Comparison of ENCODE assay signal across 28 cellular contexts in genomic region chr2:173216055-173216454, GRCh38.
"Had no signal": no experiment of that assay in that cellular context is flagged by ENCODE, and none has a peak within 500 bp of the region (broad histone marks: within the 10 kb centered on the region; RNA-seq: fewer than 3 reads in every experiment).

No MANE protein-coding gene starts in this region.

- H3K9me3 ChIP-seq: esophagus squamous epithelium, left lung, mucosa of descending colon, ovary, right atrium auricular region, stomach, tibial nerve, vagina had no signal

- H3K27me3 Mint-ChIP-seq: activated CD4-positive, alpha-beta T cell treated with anti-CD3 and anti-CD28 coated beads, Interleukin-2, amount 10 ng/mL, durations not matched to agents 24 days and 14 days; progenitor cell of endocrine pancreas; stimulated activated naive B cell treated with anti-CD40 and anti-IgM and Interleukin-4, amounts not matched to agents 10 μg/mL and 1 μg/mL and 100 μg/mL, for 72 hours had no signal

- H3K27me3 ChIP-seq: esophagus squamous epithelium, left lung, ovary, right atrium auricular region, stomach, tibial nerve, vagina had no signal

- H3K4me3 Mint-ChIP-seq: activated CD4-positive, alpha-beta memory T cell treated with anti-CD3 and anti-CD28 coated beads for 36 hours; activated CD4-positive, alpha-beta T cell treated with anti-CD3 and anti-CD28 coated beads, Interleukin-2, amount 10 ng/mL, durations not matched to agents 24 days and 14 days; activated naive CD4-positive, alpha-beta T cell treated with anti-CD3 and anti-CD28 coated beads, Interleukin-2, amount 10 ng/mL, durations not matched to agents 7 days and 5 days; activated T-helper 1 cell treated with anti-CD3 and anti-CD28 coated beads, Interleukin-12 subunit alpha, Interleukin-12 subunit beta, Interleukin-2, Interleukin-4 antibody, amounts not matched to agents 30 ng/mL and 10 ng/mL and 1 ng/mL, durations not matched to agents 14 hours and 24 hours and 36 hours; stimulated activated naive B cell treated with anti-CD40 and anti-IgM and Interleukin-4, amounts not matched to agents 10 μg/mL and 1 μg/mL and 100 μg/mL, for 72 hours; T-helper 1 cell treated with Interleukin-12 subunit alpha and Interleukin-12 subunit beta and Interleukin-4 antibody, amounts not matched to agents 30 μg/mL and 1 μg/mL, for 36 hours had no signal

- DNase-seq: activated CD4-positive, alpha-beta memory T cell treated with anti-CD3 and anti-CD28 coated beads for 36 hours; activated CD4-positive, alpha-beta T cell treated with anti-CD3 and anti-CD28 coated beads, Interleukin-2, amount 10 ng/mL, durations not matched to agents 24 days and 14 days; activated CD4-positive, CD25-positive, alpha-beta regulatory T cell treated with anti-CD3 and anti-CD28 coated beads, Interleukin-2, amount 50 U/mL, for 72 hours; activated CD8-positive, alpha-beta memory T cell treated with anti-CD3 and anti-CD28 coated beads, Interleukin-2, amount 50 U/mL, for 4 hours; activated effector memory CD4-positive, alpha-beta T cell treated with anti-CD3 and anti-CD28 coated beads, Interleukin-2, amount 50 U/mL, for 16 hours; activated naive CD4-positive, alpha-beta T cell treated with anti-CD3 and anti-CD28 coated beads, Interleukin-2, amount 10 ng/mL, durations not matched to agents 7 days and 5 days; activated T-cell treated with anti-CD3 and anti-CD28 coated beads, Interleukin-2, amount 50 U/mL, for 1 hour; central memory CD4-positive, alpha-beta T cell; effector CD4-positive, alpha-beta T cell; esophagus squamous epithelium; foreskin melanocyte; glutamatergic neuron; left lung; mucosa of descending colon; ovary; stimulated activated CD4-positive, alpha-beta T cell treated with anti-CD3 and anti-CD28 coated beads, Interleukin-15, amount 100 ng/mL, for 24 hours; stimulated activated CD4-positive, alpha-beta T cell treated with anti-CD3 and anti-CD28 coated beads, Interleukin-2, amount 100 ng/mL, for 24 hours; stimulated activated naive B cell treated with anti-CD40 and anti-IgM and Interleukin-4, amounts not matched to agents 10 μg/mL and 1 μg/mL and 100 μg/mL, for 72 hours; stomach; T-helper 9 cell had no signal

- H3K36me3 Mint-ChIP-seq: activated CD4-positive, alpha-beta memory T cell treated with anti-CD3 and anti-CD28 coated beads for 36 hours; activated naive CD4-positive, alpha-beta T cell treated with anti-CD3 and anti-CD28 coated beads, Interleukin-2, amount 10 ng/mL, durations not matched to agents 7 days and 5 days had no signal

- H3K4me3 ChIP-seq: esophagus squamous epithelium, left lung, lung, mucosa of descending colon, ovary, right atrium auricular region, stomach, tibial nerve, vagina had no signal

- ATAC-seq: left lung; mucosa of descending colon; stimulated activated naive B cell treated with anti-CD40 and anti-IgM and Interleukin-4, amounts not matched to agents 10 μg/mL and 1 μg/mL and 100 μg/mL, for 72 hours had no signal

- H3K9me3 Mint-ChIP-seq: activated CD4-positive, alpha-beta memory T cell treated with anti-CD3 and anti-CD28 coated beads for 36 hours; activated CD4-positive, alpha-beta T cell treated with anti-CD3 and anti-CD28 coated beads, Interleukin-2, amount 10 ng/mL, durations not matched to agents 24 days and 14 days; activated naive CD4-positive, alpha-beta T cell treated with anti-CD3 and anti-CD28 coated beads, Interleukin-2, amount 10 ng/mL, durations not matched to agents 7 days and 5 days; activated T-helper 1 cell treated with anti-CD3 and anti-CD28 coated beads, Interleukin-12 subunit alpha, Interleukin-12 subunit beta, Interleukin-2, Interleukin-4 antibody, amounts not matched to agents 30 ng/mL and 10 ng/mL and 1 ng/mL, durations not matched to agents 14 hours and 24 hours and 36 hours; nephron; stimulated activated naive B cell treated with anti-CD40 and anti-IgM and Interleukin-4, amounts not matched to agents 10 μg/mL and 1 μg/mL and 100 μg/mL, for 72 hours; T-helper 1 cell treated with Interleukin-12 subunit alpha and Interleukin-12 subunit beta and Interleukin-4 antibody, amounts not matched to agents 30 μg/mL and 1 μg/mL, for 36 hours had no signal

- H3K27ac Mint-ChIP-seq: activated CD4-positive, alpha-beta memory T cell treated with anti-CD3 and anti-CD28 coated beads for 36 hours; activated CD4-positive, alpha-beta T cell treated with anti-CD3 and anti-CD28 coated beads, Interleukin-2, amount 10 ng/mL, durations not matched to agents 24 days and 14 days; activated naive CD4-positive, alpha-beta T cell treated with anti-CD3 and anti-CD28 coated beads, Interleukin-2, amount 10 ng/mL, durations not matched to agents 7 days and 5 days; activated T-helper 1 cell treated with anti-CD3 and anti-CD28 coated beads, Interleukin-12 subunit alpha, Interleukin-12 subunit beta, Interleukin-2, Interleukin-4 antibody, amounts not matched to agents 30 ng/mL and 10 ng/mL and 1 ng/mL, durations not matched to agents 14 hours and 24 hours and 36 hours; nephron; progenitor cell of endocrine pancreas; stimulated activated naive B cell treated with anti-CD40 and anti-IgM and Interleukin-4, amounts not matched to agents 10 μg/mL and 1 μg/mL and 100 μg/mL, for 72 hours; T-helper 1 cell treated with Interleukin-12 subunit alpha and Interleukin-12 subunit beta and Interleukin-4 antibody, amounts not matched to agents 30 μg/mL and 1 μg/mL, for 36 hours had no signal

- H3K36me3 ChIP-seq: esophagus squamous epithelium, ovary, vagina had no signal

- H3K4me1 Mint-ChIP-seq: stimulated activated naive B cell treated with anti-CD40 and anti-IgM and Interleukin-4, amounts not matched to agents 10 μg/mL and 1 μg/mL and 100 μg/mL, for 72 hours had no signal

- H3K27ac ChIP-seq: left lung, ovary, tibial nerve, vagina had no signal
